In the genomic region with DNA sequence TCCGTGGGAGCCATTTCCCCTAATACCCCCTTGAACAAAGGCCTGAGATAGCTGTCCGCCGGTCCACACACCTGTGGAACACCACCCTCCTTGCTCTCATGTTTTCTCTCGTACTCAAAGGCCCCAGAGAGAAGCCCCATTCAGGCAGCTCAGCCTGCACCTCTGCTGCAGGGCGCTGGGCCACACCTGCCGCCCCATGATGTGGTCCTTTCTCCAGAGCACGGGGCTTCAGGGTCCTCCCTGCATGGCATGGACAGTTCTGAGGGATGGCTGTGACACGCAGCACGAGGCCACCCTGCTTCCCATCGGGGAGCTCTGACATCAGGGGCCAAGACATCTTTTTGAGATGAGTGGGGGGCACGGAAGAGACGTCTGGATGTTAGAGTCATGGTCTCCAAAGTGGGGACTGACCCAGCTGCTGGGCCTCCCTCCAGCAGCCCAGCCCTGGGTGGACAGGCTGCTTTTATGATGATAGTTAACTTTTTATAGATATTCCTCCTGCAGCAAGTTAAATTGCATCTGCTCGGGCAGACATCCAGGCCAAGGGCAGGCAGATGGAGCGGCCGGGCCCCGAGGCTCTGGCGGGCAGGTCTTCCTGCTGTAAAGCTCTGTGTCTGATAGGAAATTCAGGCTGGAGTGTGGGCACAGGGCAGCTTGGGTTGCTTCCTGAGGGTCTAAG, we compare ENCODE assay signal across 1 cellular context.
TF ChIP-seq lines count a peak whose summit lies in the region.

No MANE protein-coding gene starts in this region.

TF ChIP-seq in SK-N-SH, 30 proteins besides CTCF, POLR2A, EP300 and RAD21 (continued from another document):
- TF ChIP-seq RCOR1 (IDR thresholded peaks at IDR 0.05; ENCODE audit: low read length) (peak; percentile 84), JUND (IDR thresholded peaks at IDR 0.05) (no peak), CHD2 (IDR thresholded peaks at IDR 0.05; ENCODE audit: low read length, partially characterized antibody) (peak; percentile 69), RXRA (IDR thresholded peaks at IDR 0.05; ENCODE audit: borderline replicate concordance, low read depth) (no peak), GABPA (IDR thresholded peaks at IDR 0.05; ENCODE audit: low read depth) (no peak)
